In genomic region chr5:151775025-151775606, GRCh38 we compare ENCODE assay signal across 1 cellular context.
TF ChIP-seq lines count a peak whose summit lies in the region.

No MANE protein-coding gene starts in this region.

TF ChIP-seq in HepG2, 621 proteins besides CTCF, POLR2A, EP300 and RAD21 (continued from another document):
- no peak for TF ChIP-seq ZIK1 (CRISPR knock-in tag; IDR thresholded peaks at IDR 0.05; ENCODE audit: borderline replicate concordance, low read depth)
- no peak for TF ChIP-seq SMARCE1 (IDR thresholded peaks at IDR 0.05; ENCODE audit: borderline replicate concordance)
- TF ChIP-seq MED13 (CRISPR knock-in tag; IDR thresholded peaks at IDR 0.05): no peak
- no peak for TF ChIP-seq MTERF4 (CRISPR knock-in tag; IDR thresholded peaks at IDR 0.05)
